1 cellular context compared by ENCODE assay signal in the genomic region with DNA sequence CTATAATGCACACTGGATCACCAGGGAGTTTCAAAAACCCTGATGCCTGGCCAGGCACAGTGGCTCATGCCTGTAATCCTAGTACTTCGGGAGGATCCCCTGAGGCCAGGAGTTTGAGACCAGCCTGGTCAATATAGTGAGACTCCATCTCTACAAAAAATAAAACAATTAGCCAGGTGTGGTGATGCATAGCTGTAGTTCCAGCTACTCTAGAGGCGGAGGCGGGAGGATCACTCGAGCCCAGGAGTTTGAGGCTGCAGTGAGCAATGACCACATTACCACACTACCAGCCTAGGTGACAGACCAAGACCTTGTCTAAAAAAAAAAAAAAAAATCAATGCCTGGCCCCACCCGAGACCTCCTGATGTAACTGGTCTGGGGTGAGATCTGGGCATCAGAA.
TF ChIP-seq lines count a peak whose summit lies in the region.

No MANE protein-coding gene starts in this region.

TF ChIP-seq in SK-N-SH treated with all-trans-retinoic acid at 6 μM for 48 hours, 23 proteins besides CTCF, POLR2A, EP300 and RAD21 (continued from another document):
- no peak for TF ChIP-seq OSR1 (CRISPR knock-in tag; IDR thresholded peaks at IDR 0.05)
- TF ChIP-seq, protein P1, sequence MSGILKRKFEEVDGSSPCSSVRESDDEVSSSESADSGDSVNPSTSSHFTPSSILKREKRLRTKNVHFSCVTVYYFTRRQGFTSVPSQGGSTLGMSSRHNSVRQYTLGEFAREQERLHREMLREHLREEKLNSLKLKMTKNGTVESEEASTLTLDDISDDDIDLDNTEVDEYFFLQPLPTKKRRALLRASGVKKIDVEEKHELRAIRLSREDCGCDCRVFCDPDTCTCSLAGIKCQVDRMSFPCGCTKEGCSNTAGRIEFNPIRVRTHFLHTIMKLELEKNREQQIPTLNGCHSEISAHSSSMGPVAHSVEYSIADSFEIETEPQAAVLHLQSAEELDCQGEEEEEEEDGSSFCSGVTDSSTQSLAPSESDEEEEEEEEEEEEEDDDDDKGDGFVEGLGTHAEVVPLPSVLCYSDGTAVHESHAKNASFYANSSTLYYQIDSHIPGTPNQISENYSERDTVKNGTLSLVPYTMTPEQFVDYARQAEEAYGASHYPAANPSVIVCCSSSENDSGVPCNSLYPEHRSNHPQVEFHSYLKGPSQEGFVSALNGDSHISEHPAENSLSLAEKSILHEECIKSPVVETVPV (CRISPR knock-in tag; IDR thresholded peaks at IDR 0.05) = no peak
- TF ChIP-seq, protein P2, sequence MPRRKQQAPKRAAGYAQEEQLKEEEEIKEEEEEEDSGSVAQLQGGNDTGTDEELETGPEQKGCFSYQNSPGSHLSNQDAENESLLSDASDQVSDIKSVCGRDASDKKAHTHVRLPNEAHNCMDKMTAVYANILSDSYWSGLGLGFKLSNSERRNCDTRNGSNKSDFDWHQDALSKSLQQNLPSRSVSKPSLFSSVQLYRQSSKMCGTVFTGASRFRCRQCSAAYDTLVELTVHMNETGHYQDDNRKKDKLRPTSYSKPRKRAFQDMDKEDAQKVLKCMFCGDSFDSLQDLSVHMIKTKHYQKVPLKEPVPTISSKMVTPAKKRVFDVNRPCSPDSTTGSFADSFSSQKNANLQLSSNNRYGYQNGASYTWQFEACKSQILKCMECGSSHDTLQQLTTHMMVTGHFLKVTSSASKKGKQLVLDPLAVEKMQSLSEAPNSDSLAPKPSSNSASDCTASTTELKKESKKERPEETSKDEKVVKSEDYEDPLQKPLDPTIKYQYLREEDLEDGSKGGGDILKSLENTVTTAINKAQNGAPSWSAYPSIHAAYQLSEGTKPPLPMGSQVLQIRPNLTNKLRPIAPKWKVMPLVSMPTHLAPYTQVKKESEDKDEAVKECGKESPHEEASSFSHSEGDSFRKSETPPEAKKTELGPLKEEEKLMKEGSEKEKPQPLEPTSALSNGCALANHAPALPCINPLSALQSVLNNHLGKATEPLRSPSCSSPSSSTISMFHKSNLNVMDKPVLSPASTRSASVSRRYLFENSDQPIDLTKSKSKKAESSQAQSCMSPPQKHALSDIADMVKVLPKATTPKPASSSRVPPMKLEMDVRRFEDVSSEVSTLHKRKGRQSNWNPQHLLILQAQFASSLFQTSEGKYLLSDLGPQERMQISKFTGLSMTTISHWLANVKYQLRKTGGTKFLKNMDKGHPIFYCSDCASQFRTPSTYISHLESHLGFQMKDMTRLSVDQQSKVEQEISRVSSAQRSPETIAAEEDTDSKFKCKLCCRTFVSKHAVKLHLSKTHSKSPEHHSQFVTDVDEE (CRISPR knock-in tag; IDR thresholded peaks at IDR 0.05) = no peak
